18 cellular contexts compared by ENCODE assay signal in genomic region chr5:77397686-77398300, GRCh38.
"Had no signal": no experiment of that assay in that cellular context is flagged by ENCODE, and none has a peak within 500 bp of the region (broad histone marks: within the 10 kb centered on the region; RNA-seq: fewer than 3 reads in every experiment).

No MANE protein-coding gene starts in this region.

- H3K36me3 ChIP-seq: adrenal gland, pancreas, tibial nerve, uterus had no signal

- H3K27me3 Mint-ChIP-seq: activated CD4-positive, alpha-beta memory T cell treated with anti-CD3 and anti-CD28 coated beads for 36 hours; naive thymus-derived CD8-positive, alpha-beta T cell had no signal

- H3K9me3 Mint-ChIP-seq: activated CD4-positive, alpha-beta memory T cell treated with anti-CD3 and anti-CD28 coated beads for 36 hours; activated naive CD4-positive, alpha-beta T cell treated with anti-CD3 and anti-CD28 coated beads, Interleukin-2, amount 50 U/mL, for 72 hours; activated T-helper 1 cell treated with anti-CD3 and anti-CD28 coated beads, Interleukin-12 subunit alpha, Interleukin-12 subunit beta, Interleukin-2, Interleukin-4 antibody, amounts not matched to agents 30 ng/mL and 10 ng/mL and 1 ng/mL, durations not matched to agents 14 hours and 24 hours and 36 hours; naive thymus-derived CD8-positive, alpha-beta T cell; T-helper 2 cell treated with Interferon-gamma antibody and Interleukin-4, amounts not matched to agents 5 μg/mL and 100 μg/mL, for 36 hours; WTC11 had no signal

- H3K9me3 ChIP-seq: adrenal gland, pancreas, tibial nerve, uterus had no signal

- H3K27ac Mint-ChIP-seq: activated CD4-positive, alpha-beta memory T cell treated with anti-CD3 and anti-CD28 coated beads for 36 hours; activated CD4-positive, alpha-beta T cell treated with anti-CD3 and anti-CD28 coated beads for 36 hours; activated naive CD4-positive, alpha-beta T cell treated with anti-CD3 and anti-CD28 coated beads, Interleukin-2, amount 50 U/mL, for 72 hours; activated T-helper 1 cell treated with anti-CD3 and anti-CD28 coated beads, Interleukin-12 subunit alpha, Interleukin-12 subunit beta, Interleukin-2, Interleukin-4 antibody, amounts not matched to agents 30 ng/mL and 10 ng/mL and 1 ng/mL, durations not matched to agents 14 hours and 24 hours and 36 hours; naive thymus-derived CD8-positive, alpha-beta T cell; T-helper 2 cell treated with Interferon-gamma antibody and Interleukin-4, amounts not matched to agents 5 μg/mL and 100 μg/mL, for 36 hours; WTC11 had no signal

- H3K4me3 ChIP-seq: adrenal gland, dorsolateral prefrontal cortex, pancreas, tibial nerve, uterus had no signal

- H3K27me3 ChIP-seq: adrenal gland, dorsolateral prefrontal cortex, pancreas, tibial nerve, uterus had no signal

- H3K4me1 ChIP-seq: adrenal gland, pancreas, tibial nerve, uterus had no signal

- H3K36me3 Mint-ChIP-seq: activated CD4-positive, alpha-beta memory T cell treated with anti-CD3 and anti-CD28 coated beads for 36 hours; activated naive CD4-positive, alpha-beta T cell treated with anti-CD3 and anti-CD28 coated beads, Interleukin-2, amount 50 U/mL, for 72 hours; naive thymus-derived CD8-positive, alpha-beta T cell; WTC11 had no signal

- DNase-seq: activated CD4-positive, alpha-beta memory T cell treated with anti-CD3 and anti-CD28 coated beads for 36 hours; activated CD4-positive, alpha-beta T cell treated with anti-CD3 and anti-CD28 coated beads for 36 hours; activated gamma-delta T cell treated with Interleukin-2 at 50 U/mL for 16 hours; activated T-cell treated with anti-CD3 and anti-CD28 coated beads for 4 hours; adrenal gland; dorsolateral prefrontal cortex; foreskin melanocyte; kidney glomerular epithelial cell; left ventricle myocardium superior; naive thymus-derived CD8-positive, alpha-beta T cell; pancreas; stimulated activated naive CD8-positive, alpha-beta T cell treated with anti-CD3 and anti-CD28 coated beads, Interleukin-15, Interleukin-2, amounts not matched to agents 100 U/mL and 50 U/mL, for 24 hours; uterus had no signal

- H3K4me1 Mint-ChIP-seq: activated CD4-positive, alpha-beta T cell treated with anti-CD3 and anti-CD28 coated beads for 36 hours; naive thymus-derived CD8-positive, alpha-beta T cell had no signal

- H3K4me3 Mint-ChIP-seq: activated CD4-positive, alpha-beta memory T cell treated with anti-CD3 and anti-CD28 coated beads for 36 hours; activated CD4-positive, alpha-beta T cell treated with anti-CD3 and anti-CD28 coated beads for 36 hours; activated T-helper 1 cell treated with anti-CD3 and anti-CD28 coated beads, Interleukin-12 subunit alpha, Interleukin-12 subunit beta, Interleukin-2, Interleukin-4 antibody, amounts not matched to agents 30 ng/mL and 10 ng/mL and 1 ng/mL, durations not matched to agents 14 hours and 24 hours and 36 hours; naive thymus-derived CD8-positive, alpha-beta T cell; T-helper 2 cell treated with Interferon-gamma antibody and Interleukin-4, amounts not matched to agents 5 μg/mL and 100 μg/mL, for 36 hours; WTC11 had no signal

- H3K27ac ChIP-seq: adrenal gland, pancreas, tibial nerve, uterus had no signal
